ENCODE assay signal across 8 cellular contexts in the genomic region with DNA sequence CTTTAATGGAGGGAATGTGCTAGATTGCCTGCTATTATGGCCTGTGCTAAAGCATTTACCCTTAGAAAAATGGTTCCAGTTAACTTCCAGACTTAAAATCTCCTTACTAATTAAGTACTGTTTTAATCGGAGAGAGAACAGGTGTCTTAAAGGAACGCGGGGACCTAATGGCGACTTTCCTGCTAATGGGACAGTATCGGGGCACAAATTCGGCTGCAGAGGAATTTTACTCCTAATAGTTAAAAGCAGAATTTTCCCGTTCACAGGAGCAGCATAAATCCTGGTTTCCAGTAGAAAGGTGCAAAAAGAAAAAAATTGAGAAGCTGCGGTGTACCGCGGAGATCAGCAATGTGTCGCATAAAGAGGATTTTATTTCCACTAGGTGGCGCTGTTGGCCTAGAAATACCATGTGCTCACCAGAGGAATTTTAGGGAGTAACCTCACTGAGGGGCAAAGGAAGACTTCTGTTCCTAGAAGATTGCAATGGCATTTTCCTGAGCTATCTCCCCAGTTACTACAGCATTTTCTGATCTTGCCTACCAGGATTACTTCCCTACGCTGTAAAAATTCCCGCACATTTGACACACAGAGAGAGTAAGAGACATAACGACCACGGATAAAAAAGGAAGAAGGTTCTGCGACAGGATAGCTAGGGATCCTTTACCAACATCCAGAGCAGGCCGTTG. TPM values are rescaled to one million over a fixed set of nuclear protein-coding genes. Genes with fewer than 3 reads are reported as not detected.
DNase-seq lines count a peak whose midpoint lies in the region; ATAC-seq and TF ChIP-seq lines count a peak whose summit lies in the region.

No MANE protein-coding gene starts in this region.

- H3K9me2 ChIP-seq in PC-3 (replicated peaks; ENCODE audit: low read length), result no peaks in the 10 kb centered on the region

- H3K27me3 ChIP-seq in HL-60 (ENCODE audit: insufficient read depth, poor library complexity, severe bottlenecking) (peaks cover 6% of the 10 kb centered on the region), PC-3 (ENCODE audit: low read length) (no peaks in the 10 kb centered on the region), ovary (no peaks in the 10 kb centered on the region), vagina (no peaks in the 10 kb centered on the region)

- no peaks in the 10 kb centered on the region for H3K79me2 ChIP-seq in PC-3 (ENCODE audit: low read length)

- TF ChIP-seq POLR2A in ovary (IDR thresholded peaks at IDR 0.05) (no peak), vagina (IDR thresholded peaks at IDR 0.05) (no peak)

- H3K4me1 ChIP-seq in PC-3 (ENCODE audit: insufficient read depth, low read length) (no peaks in the 10 kb centered on the region), ovary (ENCODE audit: insufficient read depth) (no peaks in the 10 kb centered on the region), vagina (no peaks in the 10 kb centered on the region)

- peak; percentile 39 for DNase-seq in COR-L47 (lab: John Stamatoyannopoulos, UW)
- peak; percentile 35 to 68 for DNase-seq in HL-60 (ENCODE audit: low read depth in 1 of 2, low spot score in 1 of 2)
- DNase-seq in PC-3, result peak; percentile 79
- peak; percentile 5 to 20 for DNase-seq in activated T-helper 1 cell treated with anti-CD3 and anti-CD28 coated beads, Interleukin-2, amount 50 U/mL, for 16 hours (ENCODE audit: low read depth in 1 of 2, low spot score in 1 of 2)
- DNase-seq in fibroblast of the conjunctiva (ENCODE audit: low read depth), result peak; percentile 43
- peak in 4 of 5 donors; percentile 26 to 57 (median 42) for DNase-seq in ovary
- DNase-seq in vagina (ENCODE audit: extremely low spot score in 2 of 2), result no peak

- H3K27ac ChIP-seq in HL-60 (replicated peaks), result no peak overlapping the region
- no peak overlapping the region for H3K27ac ChIP-seq in PC-3 (ENCODE audit: low read length)
- H3K27ac ChIP-seq in ovary, result no peak overlapping the region
- no peak overlapping the region for H3K27ac ChIP-seq in vagina

- H2AFZ ChIP-seq in PC-3 (ENCODE audit: low read length), result peak overlapping the region; percentile 50

- TF ChIP-seq EP300 in ovary (IDR thresholded peaks at IDR 0.05), result no peak

- H3K36me3 ChIP-seq in PC-3 (ENCODE audit: low read depth, low read length), result no peaks in the 10 kb centered on the region
- H3K36me3 ChIP-seq in ovary, result no peaks in the 10 kb centered on the region
- H3K36me3 ChIP-seq in vagina, result no peaks in the 10 kb centered on the region

- 21 to 24% (median 23%) methylated on average over 18 of the region's 18 CpGs for WGBS in ovary, 3 donors

- intact Hi-C loops in PC-3 (cut with micrococcal nuclease), result loop anchor here (5.0 to 10.0 kb wide), 3 partner anchors 113 to 493 kb away; no protein-coding TSS in a partner anchor
- intact Hi-C loops in ovary (cut with DNase I), result no loop called here
- intact Hi-C loops in vagina (cut with DNase I), result no loop called here

- H3K4me3 ChIP-seq in HL-60 (replicated peaks; ENCODE audit: insufficient read depth, low read length) (no peak overlapping the region), PC-3 (ENCODE audit: low read length) (no peak overlapping the region), ovary (no peak overlapping the region), vagina (no peak overlapping the region)

- no peak overlapping the region for H3K9ac ChIP-seq in PC-3 (ENCODE audit: low read length)

- peak; percentile 34 for TF ChIP-seq CTCF in HL-60 (IDR thresholded peaks at IDR 0.05; ENCODE audit: insufficient read depth, low read length)
- TF ChIP-seq CTCF in PC-3 (conservative IDR thresholded peaks at IDR 0.05; ENCODE audit: low read depth, low read length), result peak; percentile 74
- TF ChIP-seq CTCF in ovary (IDR thresholded peaks at IDR 0.05), result peak; percentile 52 to 77 (median 55)
- TF ChIP-seq CTCF in vagina (IDR thresholded peaks at IDR 0.05), result peak; percentile 16 to 30 (median 19)

- H4K20me1 ChIP-seq in PC-3 (ENCODE audit: low read length), result no peaks in the 10 kb centered on the region

- peak; percentile 70 for ATAC-seq in PC-3
- ATAC-seq in HG03520 (IDR thresholded peaks at IDR 0.05; ENCODE audit: unreplicated experiment), result no peak

- H3K9me3 ChIP-seq in PC-3 (ENCODE audit: low read length) (no peaks in the 10 kb centered on the region; the same call in 1 of the 2 replicates), ovary (no peaks in the 10 kb centered on the region), vagina (peaks cover 7% of the 10 kb centered on the region)

- CTCF ChIA-PET in PC-3 (lab: Charles Lee), result interaction anchor here (0.6 kb wide), 3 partner anchors 43 to 386 kb away, joined by 3 to 5 read pairs (median 3); no protein-coding TSS in a partner anchor

- no TSS peak for BruUV-seq in PC-3 (replicated peaks; lab: Mats Ljungman, UMichigan)

- H3F3A ChIP-seq in PC-3 (ENCODE audit: low read length, unreplicated experiment), result no peaks in the 10 kb centered on the region

- peak overlapping the region; percentile 71 for H3K4me2 ChIP-seq in PC-3 (ENCODE audit: low read length)

- POLR2A ChIA-PET in PC-3 (lab: Charles Lee; ENCODE audit: unreplicated experiment), result no interaction called here

RNA-seq across cellular contexts. Expression of a gene that starts 44.5 kb away (rescaled TPM):
- total RNA-seq in PC-3 (2014; rRNA removed), result 0.66 and 1.7 TPM in 2 replicates
- 1 to 10 TPM in 6 of 7 donors, under 1 TPM in 1; 0.72 to 4.0 (median 2.5) TPM for total RNA-seq in ovary
- polyA plus RNA-seq in ovary, result 1 to 10 TPM in 1 of 2 donors, under 1 TPM in 1; 0.92 to 1.9 TPM
- 0.25 TPM for total RNA-seq in vagina

RNA-seq across cellular contexts. Expression of a gene that starts 56.1 kb away (rescaled TPM):
- total RNA-seq in PC-3 (2014; rRNA removed) (not detected in 2 replicates), ovary (under 1 TPM in 1 of 7 donors, not detected in 6; 0.10 TPM), vagina (not detected)
- under 1 TPM in 1 of 2 donors, not detected in 1; 0.17 TPM for polyA plus RNA-seq in ovary

Comparison
In these comparisons a context has a peak if more than half of its experiments do, and no peak if none do; other contexts are left out.
1. DNase-seq: peak in COR-L47 (single experiment), HL-60 (2 of 2), PC-3 (single experiment), activated T-helper 1 cell treated with anti-CD3 and anti-CD28 coated beads, Interleukin-2, amount 50 U/mL, for 16 hours (2 of 2), fibroblast of the conjunctiva (single experiment) and ovary (4 of 5); none in vagina (0 of 2).
2. CTCF ChIP-seq: peak in every context shown above with its lines; median percentile 74 in PC-3; 55 in ovary; 34 in HL-60; 19 in vagina.